ENCODE assay signal across 22 cellular contexts in the genomic region with DNA sequence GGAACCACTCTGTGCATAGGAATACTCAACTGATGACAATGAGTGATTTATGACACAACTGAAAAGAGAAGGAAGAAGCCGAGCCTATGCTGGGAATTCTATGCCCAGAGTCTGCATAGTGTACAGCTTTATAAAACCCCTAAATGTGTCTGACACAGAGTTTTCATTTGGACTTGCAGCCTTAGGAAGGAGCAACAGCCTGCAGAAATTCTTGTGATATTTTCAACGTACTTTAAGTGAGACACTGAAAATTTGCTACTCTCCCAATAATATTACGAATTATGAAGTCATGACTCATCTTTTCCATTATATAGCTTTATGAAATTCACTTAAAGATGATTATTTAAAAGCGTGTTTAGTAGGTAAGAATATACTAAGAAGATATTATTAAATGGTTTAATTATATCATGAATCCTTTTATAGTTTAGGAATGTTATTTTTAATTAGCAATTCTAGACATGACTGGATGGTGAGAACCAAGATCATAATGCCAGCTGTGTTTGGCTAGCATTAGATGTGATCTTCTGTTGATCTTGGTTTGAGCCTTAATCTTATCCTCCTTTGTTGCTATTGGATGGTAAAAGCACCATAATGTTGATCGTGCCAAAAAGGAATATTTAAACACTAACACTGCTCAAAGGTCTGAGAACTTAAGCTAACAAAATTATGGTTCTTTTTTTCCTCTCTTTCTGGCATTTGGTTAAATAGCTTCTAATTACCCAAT.
"Had no signal": no experiment of that assay in that cellular context is flagged by ENCODE, and none has a peak within 500 bp of the region (broad histone marks: within the 10 kb centered on the region; RNA-seq: fewer than 3 reads in every experiment).

No MANE protein-coding gene starts in this region.

- H3K36me3 ChIP-seq: gastrocnemius medialis, left lung, suprapubic skin, transverse colon, uterus had no signal

- H3K27ac ChIP-seq: dorsolateral prefrontal cortex, gastrocnemius medialis, left lung, psoas muscle, suprapubic skin, transverse colon, uterus had no signal

- H3K27me3 ChIP-seq: dorsolateral prefrontal cortex, gastrocnemius medialis, left lung, suprapubic skin, transverse colon, uterus had no signal

- H3K4me1 ChIP-seq: gastrocnemius medialis, left lung, psoas muscle, suprapubic skin, transverse colon, uterus had no signal

- H3K9me3 ChIP-seq: gastrocnemius medialis, suprapubic skin, transverse colon, uterus had no signal

- H3K4me3 ChIP-seq: dorsolateral prefrontal cortex, gastrocnemius medialis, left lung, lung, psoas muscle, suprapubic skin, transverse colon, uterus had no signal

- DNase-seq: activated B cell treated with CpG ODN at 0.5 μM for 24 hours; activated CD4-positive, alpha-beta T cell treated with anti-CD3 and anti-CD28 coated beads for 4 hours; activated CD4-positive, alpha-beta T cell treated with anti-CD3 and anti-CD28 coated beads, Interleukin-2, amount 50 U/mL, for 48 hours; activated CD8-positive, alpha-beta memory T cell treated with anti-CD3 and anti-CD28 coated beads, Interleukin-2, amount 50 U/mL, for 48 hours; activated naive CD4-positive, alpha-beta T cell; activated naive CD8-positive, alpha-beta T cell treated with anti-CD3 and anti-CD28 coated beads for 36 hours; activated T-cell treated with anti-CD3 and anti-CD28 coated beads, Interleukin-2, amount 50 U/mL, for 4 hours; amygdala; caudate nucleus; dorsolateral prefrontal cortex; effector memory CD8-positive, alpha-beta T cell; gastrocnemius medialis; left lung; naive thymus-derived CD4-positive, alpha-beta T cell; psoas muscle; right cardiac atrium; stimulated activated CD4-positive, alpha-beta T cell treated with anti-CD3 and anti-CD28 coated beads, Interleukin-12 subunit alpha, Interleukin-12 subunit beta, amount 100 ng/mL, for 4 hours; T-helper 17 cell; transverse colon; uterus had no signal
